In the genomic region with DNA sequence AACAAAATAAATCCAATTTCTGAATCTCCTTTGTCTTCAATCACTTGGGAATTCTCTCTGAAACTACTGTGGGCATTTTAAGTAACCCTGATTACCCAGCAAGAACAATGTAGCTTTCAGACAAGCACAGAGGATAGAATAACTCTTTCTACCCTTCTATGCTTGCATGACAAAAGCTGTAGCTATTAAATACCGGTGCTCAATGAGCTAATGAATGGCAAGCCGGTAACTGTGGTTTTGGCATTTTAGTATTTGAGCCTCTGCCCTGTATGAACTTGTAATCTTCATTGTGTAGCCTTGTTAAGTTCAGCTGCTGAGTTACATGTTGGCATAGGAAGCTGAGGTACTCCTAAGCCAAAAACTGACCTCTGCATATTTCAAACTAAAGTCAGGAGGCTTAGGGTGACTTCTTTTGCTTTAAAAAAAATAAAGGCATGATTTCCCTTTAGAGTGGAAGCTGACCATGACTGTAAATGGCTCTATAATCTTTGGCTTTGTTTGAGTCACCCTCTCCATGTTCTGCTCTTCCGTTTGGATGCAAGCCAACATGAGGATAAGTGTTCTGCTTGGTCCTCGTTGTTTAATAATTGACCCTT, we compare ENCODE assay signal across 8 cellular contexts.
DNase-seq lines count a peak whose midpoint lies in the region; ATAC-seq, FAIRE-seq and TF ChIP-seq lines count a peak whose summit lies in the region.

No MANE protein-coding gene starts in this region.

- intact Hi-C loops in Right ventricle myocardium superior (cut with DNase I) (loop anchor here (10.0 kb wide), 1 partner anchor 50 kb away; no protein-coding TSS in a partner anchor), Right ventricle myocardium inferior (cut with DNase I) (loop anchor here (2.0 kb wide), 1 partner anchor 52 kb away; no protein-coding TSS in a partner anchor)

- H3K79me2 ChIP-seq in keratinocyte (ENCODE audit: control insufficient read depth, insufficient read depth, low read length), result no peaks in the 10 kb centered on the region

- H3K36me3 ChIP-seq in keratinocyte (ENCODE audit: control insufficient read depth in 2 of 2, extremely low read depth in 1 of 2, insufficient read depth in 2 of 2, low read length in 2 of 2), result peaks cover 0 to 2% of the 10 kb centered on the region in 2 experiments

- H3K9me1 ChIP-seq in keratinocyte (ENCODE audit: control insufficient read depth, extremely low read depth, insufficient read depth, low read length), result no peaks in the 10 kb centered on the region

- no peak for DNase-seq in Right ventricle myocardium superior
- DNase-seq in Right ventricle myocardium inferior (ENCODE audit: missing footprints), result no peak
- DNase-seq in activated naive CD4-positive, alpha-beta T cell treated with anti-CD3 and anti-CD28 coated beads, Interleukin-2, amount 50 U/mL, for 72 hours (ENCODE audit: low spot score in 2 of 2), result no peak
- no peak for DNase-seq in keratinocyte (ENCODE audit: low read depth, low spot score)
- peak; percentile 62 for DNase-seq in urothelium cell line (ENCODE audit: low spot score)
- no peak for DNase-seq in NCI-H446 treated with DMSO at 0.1 percent for 48 hours (lab: John Stamatoyannopoulos, UW)

- H3K9ac ChIP-seq in keratinocyte (ENCODE audit: control insufficient read depth, extremely low read depth, insufficient read depth, low read length), result no peak overlapping the region

- dilution Hi-C loops in keratinocyte (cut with MboI; ENCODE audit: extremely low pct_ligation_motif_present, low sequenced_read_pairs), result no loop called here

- H3K4me2 ChIP-seq in keratinocyte (ENCODE audit: control insufficient read depth, extremely low read depth, insufficient read depth, low read depth, low read length), result peak overlapping the region; percentile 79

- H2AFZ ChIP-seq in keratinocyte (ENCODE audit: control insufficient read depth, low read length), result no peak overlapping the region

- no peaks in the 10 kb centered on the region for H3K27me3 ChIP-seq in keratinocyte (ENCODE audit: control insufficient read depth, extremely low read depth, insufficient read depth, low read length)

- peaks cover 39% of the 10 kb centered on the region for H3K4me1 ChIP-seq in keratinocyte (ENCODE audit: control insufficient read depth, extremely low read depth, insufficient read depth, low read length)

- H3K27ac Mint-ChIP-seq in activated naive CD4-positive, alpha-beta T cell treated with anti-CD3 and anti-CD28 coated beads, Interleukin-2, amount 50 U/mL, for 72 hours, result peak overlapping the region; percentile 93 to 97

- ATAC-seq in Right ventricle myocardium superior (ENCODE audit: poor library complexity), result peak; percentile 6
- ATAC-seq in Right ventricle myocardium inferior, result no peak
- ATAC-seq in activated naive CD4-positive, alpha-beta T cell treated with anti-CD3 and anti-CD28 coated beads, Interleukin-2, amount 50 U/mL, for 72 hours, result no peak
- no peak for ATAC-seq in GM21515 (IDR thresholded peaks at IDR 0.05; ENCODE audit: unreplicated experiment)
- no peak for ATAC-seq in GM18498 (IDR thresholded peaks at IDR 0.05; ENCODE audit: unreplicated experiment)

- peaks cover 9 to 19% of the 10 kb centered on the region in 2 donors for H3K9me3 Mint-ChIP-seq in activated naive CD4-positive, alpha-beta T cell treated with anti-CD3 and anti-CD28 coated beads, Interleukin-2, amount 50 U/mL, for 72 hours

- peak; percentile 80 for FAIRE-seq in keratinocyte (lab: Jason Lieb, UNC)
- FAIRE-seq in urothelium cell line (lab: Jason Lieb, UNC), result peak; percentile 63

- H3K4me3 ChIP-seq in keratinocyte (ENCODE audit: control insufficient read depth in 2 of 3, extremely low read depth in 1 of 3, insufficient read depth in 2 of 3, low read depth in 1 of 3, low read length in 3 of 3), result peak overlapping the region in 2 of 3 experiments; percentile 19 to 37

- peak overlapping the region; percentile 48 for H3K27ac ChIP-seq in keratinocyte (ENCODE audit: control insufficient read depth, insufficient read depth, low read length)

- H3K9me3 ChIP-seq in keratinocyte (ENCODE audit: control insufficient read depth, low read depth, low read length), result no peaks in the 10 kb centered on the region

- no peak for TF ChIP-seq CTCF in keratinocyte (optimal IDR thresholded peaks at IDR 0.05 in 1 of 3, IDR thresholded peaks at IDR 0.05 in 1 of 3, conservative IDR thresholded peaks at IDR 0.05 in 1 of 3; ENCODE audit: extremely low read depth in 1 of 3, insufficient read depth in 2 of 3, low read length in 3 of 3)

- no peaks in the 10 kb centered on the region for H4K20me1 ChIP-seq in keratinocyte (ENCODE audit: control insufficient read depth, extremely low read depth, insufficient read depth, low read length)

- peaks cover 44 to 53% of the 10 kb centered on the region in 2 donors for H3K36me3 Mint-ChIP-seq in activated naive CD4-positive, alpha-beta T cell treated with anti-CD3 and anti-CD28 coated beads, Interleukin-2, amount 50 U/mL, for 72 hours
